Comparison of ENCODE assay signal across 10 cellular contexts in genomic region chr12:26153421-26154154, GRCh38. TPM values are rescaled to one million over a fixed set of nuclear protein-coding genes. Genes with fewer than 3 reads are reported as not detected.
A peak's percentile ranks its signal among the peaks of the same experiment; 100 is the strongest.
DNase-seq lines count a peak whose midpoint lies in the region; ATAC-seq and TF ChIP-seq lines count a peak whose summit lies in the region.
"Had no signal": no experiment of that assay in that cellular context is flagged by ENCODE, and none has a peak within 500 bp of the region (broad histone marks: within the 10 kb centered on the region; RNA-seq: fewer than 3 reads in every experiment).

No MANE protein-coding gene starts in this region.

- H3F3A ChIP-seq in PC-9 (ENCODE audit: insufficient read depth, low read depth): peaks cover 19% of the 10 kb centered on the region

- in situ Hi-C loops in G401 (cut with HindIII; ENCODE audit: low sequenced_read_pairs): no loop called here

- H3K27ac Mint-ChIP-seq in Calu3 (ENCODE audit: unreplicated experiment): peak overlapping the region; percentile 6
- H3K27ac Mint-ChIP-seq: activated naive CD8-positive, alpha-beta T cell treated with anti-CD3 and anti-CD28 coated beads for 36 hours had no signal

- POLR2A ChIA-PET in PC-9 (lab: Charles Lee; ENCODE audit: unreplicated experiment): interaction anchor here (0.6 to 1.0 kb wide), 11 partner anchors 9 to 679 kb away, joined by 3 to 10 read pairs (median 7); partner anchors contain the start of genes BHLHE41 and ITPR2

- peak overlapping the region; percentile 68 for H3K4me2 ChIP-seq in PC-9

- no peaks in the 10 kb centered on the region for H3K79me2 ChIP-seq in PC-9 (ENCODE audit: low read depth)

- intact Hi-C loops in Calu3 (cut with micrococcal nuclease; ENCODE audit: unreplicated experiment) (loop anchor here (2.0 to 5.0 kb wide), 3 partner anchors 27 to 57 kb away; no protein-coding TSS in a partner anchor), PC-9 (cut with micrococcal nuclease; ENCODE audit: unreplicated experiment) (loop anchor here (1.0 to 2.0 kb wide), 5 partner anchors 18 to 121 kb away; no protein-coding TSS in a partner anchor)

- H3K9me3 ChIP-seq in PC-9 (ENCODE audit: insufficient read depth, low read depth): no peaks in the 10 kb centered on the region

- no peaks in the 10 kb centered on the region for H3K36me3 ChIP-seq in PC-9 (ENCODE audit: low read depth)

- no peaks in the 10 kb centered on the region for H3K36me3 Mint-ChIP-seq in Calu3 (ENCODE audit: insufficient read depth, unreplicated experiment)
- H3K36me3 Mint-ChIP-seq: activated naive CD8-positive, alpha-beta T cell treated with anti-CD3 and anti-CD28 coated beads for 36 hours had no signal

- CTCF ChIA-PET in Calu3 (lab: Charles Lee) (interaction anchor here (0.7 to 1.9 kb wide), 7 partner anchors 9 to 119 kb away, joined by 3 to 7 read pairs (median 4); partner anchors contain the start of gene BHLHE41), PC-9 (lab: Charles Lee) (interaction anchor here (0.8 to 1.0 kb wide), 5 partner anchors 25 to 499 kb away, joined by 3 to 6 read pairs (median 3); no protein-coding TSS in a partner anchor)

- DNase-seq in Calu3 (peak; percentile 49), PC-9 (peak; percentile 61 to 97), myocyte (ENCODE audit: low read depth) (peak; percentile 88), GM10266 (ENCODE audit: extremely low spot score) (no peak), G401 (ENCODE audit: low spot score) (no peak)
- DNase-seq: activated naive CD8-positive, alpha-beta T cell treated with anti-CD3 and anti-CD28 coated beads for 36 hours; NCI-H1417 had no signal

- peak; percentile 77 for ATAC-seq in esophagus mucosa
- ATAC-seq in HG02610 (IDR thresholded peaks at IDR 0.05; ENCODE audit: unreplicated experiment): no peak
- no peak for ATAC-seq in GM18909 (IDR thresholded peaks at IDR 0.05; ENCODE audit: poor library complexity, unreplicated experiment)

- BruUV-seq in Calu3 (replicated peaks; lab: Mats Ljungman, UMichigan): TSS peak; percentile 76
- no TSS peak for BruUV-seq in PC-9 (replicated peaks; lab: Mats Ljungman, UMichigan)

- no peak overlapping the region for H3K4me3 Mint-ChIP-seq in Calu3 (ENCODE audit: low read depth, unreplicated experiment)
- H3K4me3 Mint-ChIP-seq: activated naive CD8-positive, alpha-beta T cell treated with anti-CD3 and anti-CD28 coated beads for 36 hours had no signal

- peak overlapping the region; percentile 31; the same call in 1 of the 2 replicates for H2AFZ ChIP-seq in PC-9

- H3K27me3 ChIP-seq in PC-9 (ENCODE audit: insufficient read depth, low read depth): no peaks in the 10 kb centered on the region

- H3K4me1 ChIP-seq in PC-9 (replicated peaks; ENCODE audit: insufficient read depth): peaks cover 49% of the 10 kb centered on the region

- no peaks in the 10 kb centered on the region for H3K9me2 ChIP-seq in PC-9 (ENCODE audit: insufficient read depth)

- peaks cover 52% of the 10 kb centered on the region for H3K4me1 Mint-ChIP-seq in Calu3 (ENCODE audit: low read depth, unreplicated experiment)
- H3K4me1 Mint-ChIP-seq: activated naive CD8-positive, alpha-beta T cell treated with anti-CD3 and anti-CD28 coated beads for 36 hours had no signal

- TF ChIP-seq CTCF in Calu3 (IDR thresholded peaks at IDR 0.05; ENCODE audit: unreplicated experiment) (no peak), PC-9 (conservative IDR thresholded peaks at IDR 0.05) (peak; percentile 43; the same call in 1 of the 2 replicates), GM10266 (IDR thresholded peaks at IDR 0.05; ENCODE audit: control insufficient read depth, insufficient read depth, low read depth, missing control alignments) (no peak)

- H4K20me1 ChIP-seq in PC-9 (ENCODE audit: insufficient read depth): no peaks in the 10 kb centered on the region

- H3K4me3 ChIP-seq in PC-9: peak overlapping the region; percentile 17; the same call in 1 of the 2 replicates

- H3K27ac ChIP-seq in PC-9: peak overlapping the region; percentile 75

- no peaks in the 10 kb centered on the region for H3K9me3 Mint-ChIP-seq in Calu3 (ENCODE audit: low read depth, unreplicated experiment)
- H3K9me3 Mint-ChIP-seq: activated naive CD8-positive, alpha-beta T cell treated with anti-CD3 and anti-CD28 coated beads for 36 hours had no signal

- no peaks in the 10 kb centered on the region for H3K27me3 Mint-ChIP-seq in Calu3 (ENCODE audit: unreplicated experiment)

RNA-seq across cellular contexts. Expression of gene BHLHE41, which starts 28.8 kb away (rescaled TPM):
- 44.1 and 54.1 TPM in 2 replicates for total RNA-seq in Calu3 (2022)
- 30.0 and 57.1 TPM in 2 replicates for total RNA-seq in PC-9 (2021)
- 5.8 TPM for total RNA-seq in esophagus mucosa
- total RNA-seq in myocyte: 5.9 and 6.3 TPM in 2 replicates
- polyA plus RNA-seq in myocyte (2012): 14.5 TPM
- 1.4 and 2.8 TPM in 2 replicates for total RNA-seq in G401 (2014; rRNA removed; shearing (Covaris generic))
- total RNA-seq: activated naive CD8-positive, alpha-beta T cell treated with anti-CD3 and anti-CD28 coated beads for 36 hours had no signal

RNA-seq across cellular contexts. Expression of gene SSPN, which starts 41.8 kb away (rescaled TPM):
- total RNA-seq in Calu3 (2022): 7.0 and 8.9 TPM in 2 replicates
- total RNA-seq in PC-9 (2021): 10.4 and 14.0 TPM in 2 replicates
- total RNA-seq in esophagus mucosa: 1.4 TPM
- 79.5 and 120 TPM in 2 replicates for total RNA-seq in myocyte
- 48.8 TPM for polyA plus RNA-seq in myocyte (2012)
- 1.7 and 2.9 TPM in 2 replicates for total RNA-seq in G401 (2014; rRNA removed; shearing (Covaris generic))
- total RNA-seq: activated naive CD8-positive, alpha-beta T cell treated with anti-CD3 and anti-CD28 coated beads for 36 hours had no signal

Comparison
In these comparisons a context has a peak if more than half of its experiments do, and no peak if none do; other contexts are left out.
1. DNase-seq: peak in Calu3 (single experiment), PC-9 (2 of 2) and myocyte (single experiment); none in GM10266 (single experiment) and G401 (single experiment).